ENCODE assay signal across 9 cellular contexts in genomic region chr2:152730591-152731333, GRCh38. TPM values are rescaled to one million over a fixed set of nuclear protein-coding genes. Genes with fewer than 3 reads are reported as not detected.
DNase-seq lines count a peak whose midpoint lies in the region; ATAC-seq and TF ChIP-seq lines count a peak whose summit lies in the region.
"Had no signal": no experiment of that assay in that cellular context is flagged by ENCODE, and none has a peak within 500 bp of the region (broad histone marks: within the 10 kb centered on the region; RNA-seq: fewer than 3 reads in every experiment).

No MANE protein-coding gene starts in this region.

- H3K4me3 Mint-ChIP-seq in activated CD4-positive, alpha-beta memory T cell treated with anti-CD3 and anti-CD28 coated beads for 36 hours = no peak overlapping the region

- H3K36me3 ChIP-seq in mucosa of descending colon (ENCODE audit: low read depth) (no peaks in the 10 kb centered on the region), stomach (peaks cover 0 to 15% (median 7%) of the 10 kb centered on the region in 4 donors), osteoblast (ENCODE audit: insufficient read depth, low read length) (no peaks in the 10 kb centered on the region)

- peaks cover 6% of the 10 kb centered on the region for H3K4me1 ChIP-seq in mucosa of descending colon (ENCODE audit: low read depth)
- H3K4me1 ChIP-seq in stomach = peaks cover 0 to 12% (median 2%) of the 10 kb centered on the region in 4 donors
- H3K4me1 ChIP-seq in osteoblast (ENCODE audit: insufficient read depth, low read length) = no peaks in the 10 kb centered on the region

- POLR2A ChIA-PET in activated CD4-positive, alpha-beta memory T cell treated with anti-CD3 and anti-CD28 coated beads for 36 hours (lab: Charles Lee) = interaction anchor here (1.2 kb wide), 1 partner anchor 14 kb away, joined by 3 read pairs; the partner anchor contains the start of gene PRPF40A

- no peak overlapping the region for H3K4me2 ChIP-seq in osteoblast (ENCODE audit: insufficient read depth, low read length)

- TF ChIP-seq EP300 in stomach (IDR thresholded peaks at IDR 0.05) = no peak

- no peaks in the 10 kb centered on the region for H3K27me3 Mint-ChIP-seq in activated CD4-positive, alpha-beta memory T cell treated with anti-CD3 and anti-CD28 coated beads for 36 hours

- H3K9me3 Mint-ChIP-seq in activated CD4-positive, alpha-beta memory T cell treated with anti-CD3 and anti-CD28 coated beads for 36 hours = no peaks in the 10 kb centered on the region

- peak; percentile 72 for ATAC-seq in GM19455 (IDR thresholded peaks at IDR 0.05; ENCODE audit: unreplicated experiment)
- ATAC-seq in HG03520 (IDR thresholded peaks at IDR 0.05; ENCODE audit: unreplicated experiment) = peak; percentile 66
- peak; percentile 65 for ATAC-seq in mucosa of descending colon

- whole genome bisulfite sequencing in stomach, 5 donors = 41 to 72% (median 53%) methylated on average over 1 of the region's 1 CpG

- H3K79me2 ChIP-seq in osteoblast (ENCODE audit: insufficient read depth, low read length) = peaks cover 7% of the 10 kb centered on the region

- no peak overlapping the region for H3K27ac Mint-ChIP-seq in activated CD4-positive, alpha-beta memory T cell treated with anti-CD3 and anti-CD28 coated beads for 36 hours

- H3K27me3 ChIP-seq in stomach = no peaks in the 10 kb centered on the region
- no peaks in the 10 kb centered on the region for H3K27me3 ChIP-seq in osteoblast (ENCODE audit: insufficient read depth, low read length)

- H3K4me1 Mint-ChIP-seq in activated CD4-positive, alpha-beta memory T cell treated with anti-CD3 and anti-CD28 coated beads for 36 hours (ENCODE audit: low read depth) = peaks cover 24% of the 10 kb centered on the region

- CTCF ChIA-PET in activated CD4-positive, alpha-beta memory T cell treated with anti-CD3 and anti-CD28 coated beads for 36 hours (lab: Charles Lee) = interaction anchor here (2.5 kb wide), 1 partner anchor 12 kb away, joined by 9 read pairs; no protein-coding TSS in a partner anchor

- DNase-seq in AG20443 (ENCODE audit: low spot score) (peak; percentile 11), mucosa of descending colon (peak in 1 of 3 donors; percentile 33), GOT3 (lab: John Stamatoyannopoulos, UW) (no peak), stomach (no peak), osteoblast (ENCODE audit: insufficient read length, low spot score, missing footprints) (no peak)
- peak; percentile 39 for DNase-seq in activated CD4-positive, alpha-beta memory T cell treated with anti-CD3 and anti-CD28 coated beads for 36 hours

- H3K27ac ChIP-seq in stomach (no peak overlapping the region), osteoblast (ENCODE audit: low read depth, low read length) (no peak overlapping the region)

- H2AFZ ChIP-seq in osteoblast (ENCODE audit: low read length) = no peak overlapping the region

- no peaks in the 10 kb centered on the region for H3K36me3 Mint-ChIP-seq in activated CD4-positive, alpha-beta memory T cell treated with anti-CD3 and anti-CD28 coated beads for 36 hours

- TF ChIP-seq CTCF in mucosa of descending colon (IDR thresholded peaks at IDR 0.05) (no peak), stomach (IDR thresholded peaks at IDR 0.05) (no peak), osteoblast (IDR thresholded peaks at IDR 0.05; ENCODE audit: extremely low read depth, low read depth, low read length) (no peak)

- H4K20me1 ChIP-seq in osteoblast (ENCODE audit: insufficient read depth, low read length) = no peaks in the 10 kb centered on the region

- intact Hi-C loops in activated CD4-positive, alpha-beta memory T cell treated with anti-CD3 and anti-CD28 coated beads for 36 hours (cut with micrococcal nuclease) = no loop called here
- intact Hi-C loops in mucosa of descending colon (cut with DNase I, micrococcal nuclease) = no loop called here
- intact Hi-C loops in stomach (cut with DNase I; ENCODE audit: low total_unique reads) = no loop called here

- TF ChIP-seq POLR2A in stomach (IDR thresholded peaks at IDR 0.05) = no peak

- H3K9me3 ChIP-seq in mucosa of descending colon (no peaks in the 10 kb centered on the region), stomach (no peaks in the 10 kb centered on the region), osteoblast (ENCODE audit: low read depth, low read length) (no peaks in the 10 kb centered on the region)

- no peak overlapping the region for H3K4me3 ChIP-seq in mucosa of descending colon
- no peak overlapping the region for H3K4me3 ChIP-seq in stomach
- H3K4me3 ChIP-seq in osteoblast (ENCODE audit: insufficient read depth, low read length) = no peak overlapping the region
- H3K4me3 ChIP-seq: skin epidermis had no signal

RNA-seq across cellular contexts. Expression of gene ARL6IP6, which starts 12.3 kb away (rescaled TPM):
- 10 to 100 TPM; 27.9 to 29.1 TPM for total RNA-seq in activated CD4-positive, alpha-beta memory T cell treated with anti-CD3 and anti-CD28 coated beads for 36 hours
- total RNA-seq in mucosa of descending colon (10 to 100 TPM; 12.5 to 19.3 (median 14.8) TPM), stomach (100 to 1,000 TPM in 1 of 5 donors, 10 to 100 TPM in 3, 1 to 10 TPM in 1; 2.2 to 134 (median 22.8) TPM), osteoblast (18.6 and 20.6 TPM in 2 replicates)
- polyA plus RNA-seq in stomach = 10 to 100 TPM in 1 of 3 donors, 1 to 10 TPM in 2; 4.9 to 10.2 (median 8.9) TPM

RNA-seq across cellular contexts. Expression of gene PRPF40A, which starts 13.5 kb away (rescaled TPM):
- total RNA-seq in activated CD4-positive, alpha-beta memory T cell treated with anti-CD3 and anti-CD28 coated beads for 36 hours = 100 to 1,000 TPM; 128 to 138 TPM
- total RNA-seq in mucosa of descending colon = 10 to 100 TPM; 66.6 to 87.4 (median 72.3) TPM
- 100 to 1,000 TPM in 2 of 5 donors, 10 to 100 TPM in 3; 69.8 to 185 (median 98.2) TPM for total RNA-seq in stomach
- polyA plus RNA-seq in stomach = 10 to 100 TPM; 11.3 to 25.1 (median 23.0) TPM
- 106 and 109 TPM in 2 replicates for total RNA-seq in osteoblast

Comparison
In these comparisons a context has a peak if more than half of its experiments do, and no peak if none do; other contexts are left out.
1. DNase-seq: peak in AG20443 (single experiment) and activated CD4-positive, alpha-beta memory T cell treated with anti-CD3 and anti-CD28 coated beads for 36 hours (single experiment); none in GOT3 (single experiment), stomach (single experiment) and osteoblast (single experiment).
2. Peak in every context shown above with its lines, with median percentiles within 50 percentile points of each other: ATAC-seq.